Comparison of ENCODE assay signal across 12 cellular contexts in genomic region chr2:28160986-28161425, GRCh38.
DNase-seq lines count a peak whose midpoint lies in the region; ATAC-seq and TF ChIP-seq lines count a peak whose summit lies in the region.
"Had no signal": no experiment of that assay in that cellular context is flagged by ENCODE, and none has a peak within 500 bp of the region (broad histone marks: within the 10 kb centered on the region; RNA-seq: fewer than 3 reads in every experiment).

No MANE protein-coding gene starts in this region.

- intact Hi-C loops in esophagus squamous epithelium (cut with DNase I), result no loop called here
- intact Hi-C loops in adrenal gland (cut with DNase I), result no loop called here

- H3K4me3 ChIP-seq in esophagus squamous epithelium, result no peak overlapping the region
- H3K4me3 ChIP-seq in adrenal gland, result no peak overlapping the region
- H3K4me3 ChIP-seq: sigmoid colon had no signal

- H3K36me3 ChIP-seq in esophagus squamous epithelium (no peaks in the 10 kb centered on the region), adrenal gland (replicated peaks in 1 of 2) (no peaks in the 10 kb centered on the region)
- H3K36me3 ChIP-seq: sigmoid colon had no signal

- DNase-seq in AG08395 (ENCODE audit: low spot score) (peak; percentile 75), MV-4-11 (lab: John Stamatoyannopoulos, UW) (peak; percentile 8), esophagus squamous epithelium (lab: John Stamatoyannopoulos, UW) (no peak), omental fat pad (ENCODE audit: low spot score) (no peak), adrenal gland (no peak), hippocampal formation (lab: John Stamatoyannopoulos, UW) (no peak)
- no peak for DNase-seq in stimulated activated naive CD4-positive, alpha-beta T cell treated with Interleukin-2 at 50 U/mL for 16 hours (lab: John Stamatoyannopoulos, UW)
- DNase-seq: activated T-cell treated with anti-CD3 and anti-CD28 coated beads, Interleukin-2, amount 50 U/mL, for 1 hour; GDM1; Right ventricle myocardium superior; sigmoid colon had no signal

- TF ChIP-seq CTCF in esophagus squamous epithelium (IDR thresholded peaks at IDR 0.05) (no peak), omental fat pad (IDR thresholded peaks at IDR 0.05) (no peak), adrenal gland (IDR thresholded peaks at IDR 0.05) (no peak)

- H3K27me3 ChIP-seq in esophagus squamous epithelium (no peaks in the 10 kb centered on the region), adrenal gland (no peaks in the 10 kb centered on the region)
- H3K27me3 ChIP-seq: sigmoid colon had no signal

- H3K9me3 ChIP-seq in esophagus squamous epithelium (peaks cover 0 to 1% (median under 1%) of the 10 kb centered on the region in 3 donors), adrenal gland (replicated peaks in 1 of 3) (peaks cover 0 to 1% (median 0%) of the 10 kb centered on the region in 3 donors)

- TF ChIP-seq POLR2A in esophagus squamous epithelium (IDR thresholded peaks at IDR 0.05) (no peak), adrenal gland (IDR thresholded peaks at IDR 0.05) (no peak)

- ATAC-seq in omental fat pad (ENCODE audit: low FRiP score), result peak; percentile 54
- no peak for ATAC-seq in HG03045 (IDR thresholded peaks at IDR 0.05; ENCODE audit: unreplicated experiment)

- H3K4me1 ChIP-seq in esophagus squamous epithelium (peaks cover 0 to 43% (median 17%) of the 10 kb centered on the region in 3 donors), adrenal gland (replicated peaks in 1 of 2) (peaks cover 23 to 32% of the 10 kb centered on the region in 2 donors)

- H3K27ac ChIP-seq in esophagus squamous epithelium (peak overlapping the region in 3 of 4 donors; percentile 22 to 33 (median 24)), adrenal gland (no peak overlapping the region)

- 30 to 39% methylated on average over 3 of the region's 3 CpGs for WGBS in esophagus squamous epithelium, 2 donors
- WGBS in adrenal gland, 4 donors, result 74 to 82% (median 80%) methylated on average over 3 of the region's 3 CpGs

Comparison
In these comparisons a context has a peak if more than half of its experiments do, and no peak if none do; other contexts are left out.
1. DNase-seq: peak in AG08395 (single experiment) and MV-4-11 (single experiment); none in esophagus squamous epithelium (single experiment), omental fat pad (single experiment), adrenal gland (0 of 7), stimulated activated naive CD4-positive, alpha-beta T cell treated with Interleukin-2 at 50 U/mL for 16 hours (single experiment) and hippocampal formation (0 of 2).
2. H3K27ac ChIP-seq: peak in esophagus squamous epithelium (3 of 4); none in adrenal gland (0 of 5).